8 cellular contexts compared by ENCODE assay signal in the genomic region with DNA sequence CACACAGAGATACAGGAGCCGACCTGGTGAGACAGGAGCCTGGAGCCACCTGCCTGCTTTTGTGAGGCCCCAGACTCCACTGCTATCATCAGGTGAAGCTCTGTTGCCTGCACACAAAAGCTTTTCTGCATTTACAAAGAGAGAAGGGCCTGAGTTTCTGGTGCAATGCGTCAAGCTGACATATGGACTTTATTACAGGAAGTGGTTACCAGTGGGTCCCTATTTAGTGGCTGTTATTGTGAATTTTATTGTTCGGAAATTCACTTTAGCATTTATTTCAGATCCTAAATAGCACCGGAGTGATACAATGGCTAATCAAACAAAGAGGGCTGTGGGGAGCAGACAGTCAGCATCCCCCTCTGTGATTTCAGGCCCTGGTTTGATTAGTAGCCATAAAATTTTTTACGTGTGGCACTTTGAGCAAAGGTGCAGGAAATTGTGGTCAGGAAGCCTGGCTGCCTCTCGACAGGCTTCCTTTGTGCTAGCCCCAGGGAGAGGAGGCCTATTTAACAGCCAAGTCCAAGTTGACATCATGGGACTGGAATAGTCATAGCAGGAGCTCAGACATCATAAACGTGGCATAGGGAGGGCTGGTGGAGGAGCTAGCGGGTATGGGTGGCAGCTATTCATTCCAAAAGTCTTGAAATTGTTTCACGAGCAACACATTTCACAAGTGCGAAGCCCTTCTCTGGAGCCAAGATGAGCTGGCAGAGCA. TPM values are rescaled to one million over a fixed set of nuclear protein-coding genes. Genes with fewer than 3 reads are reported as not detected.
DNase-seq lines count a peak whose midpoint lies in the region; ATAC-seq and TF ChIP-seq lines count a peak whose summit lies in the region.

No MANE protein-coding gene starts in this region.

- H3K27ac ChIP-seq in HEK293 (ENCODE audit: extremely low read depth, low read depth, low read length) (peak overlapping the region; percentile 73), left ventricle myocardium inferior (replicated peaks) (peak overlapping the region; percentile 63), vagina (no peak overlapping the region)

- H3K4me3 Mint-ChIP-seq in stimulated activated effector memory CD8-positive, alpha-beta T cell treated with anti-CD3 and anti-CD28 coated beads, Interleukin-12 subunit alpha, Interleukin-12 subunit beta, amount 100 ng/mL, for 72 hours, result peak overlapping the region; percentile 51

- H3K27me3 ChIP-seq in left ventricle myocardium inferior (ENCODE audit: low read depth) (no peaks in the 10 kb centered on the region), vagina (no peaks in the 10 kb centered on the region)

- no peak for TF ChIP-seq POLR2A in GM18505 (IDR thresholded peaks at IDR 0.05; ENCODE audit: borderline replicate concordance, extremely low read depth, insufficient read depth, insufficient read length)
- TF ChIP-seq POLR2A in vagina (IDR thresholded peaks at IDR 0.05), result no peak

- CTCF ChIA-PET in HEK293 (lab: Yijun Ruan, JAX), result interaction anchor here (0.6 to 1.7 kb wide), 8 partner anchors 9 to 1873 kb away, joined by 3 to 5 read pairs (median 4); partner anchors contain the start of gene TGFBI

- H3K36me3 Mint-ChIP-seq in stimulated activated effector memory CD8-positive, alpha-beta T cell treated with anti-CD3 and anti-CD28 coated beads, Interleukin-12 subunit alpha, Interleukin-12 subunit beta, amount 100 ng/mL, for 72 hours, result no peaks in the 10 kb centered on the region

- DNase-seq in NCI-H187 treated with DMSO at 0.1 percent for 48 hours (lab: John Stamatoyannopoulos, UW), result peak; percentile 31
- DNase-seq in activated CD4-positive, alpha-beta T cell treated with anti-CD3 and anti-CD28 coated beads, Interleukin-2, amount 50 U/mL, for 24 hours (ENCODE audit: low read depth in 1 of 2, low spot score in 1 of 2), result peak; percentile 2 to 10
- no peak for DNase-seq in left ventricle myocardium inferior
- peak; percentile 30 to 82 for DNase-seq in stimulated activated effector memory CD8-positive, alpha-beta T cell treated with anti-CD3 and anti-CD28 coated beads, Interleukin-12 subunit alpha, Interleukin-12 subunit beta, amount 100 ng/mL, for 72 hours (ENCODE audit: low spot score in 2 of 2)
- no peak for DNase-seq in vagina (ENCODE audit: extremely low spot score in 2 of 2)
- no peak for DNase-seq in ACHN

- H3K4me3 ChIP-seq in HEK293 (ENCODE audit: low read depth, low read length) (no peak overlapping the region), left ventricle myocardium inferior (no peak overlapping the region), vagina (no peak overlapping the region)

- TF ChIP-seq CTCF in HEK293 (tag by site-specific recombination; IDR thresholded peaks at IDR 0.05) (no peak), left ventricle myocardium inferior (IDR thresholded peaks at IDR 0.05; ENCODE audit: borderline replicate concordance) (no peak), vagina (IDR thresholded peaks at IDR 0.05) (no peak)

- H3K9me3 ChIP-seq in HEK293 (ENCODE audit: control insufficient read depth, insufficient read depth, low read depth, low read length) (no peaks in the 10 kb centered on the region), left ventricle myocardium inferior (replicated peaks) (peaks cover 6% of the 10 kb centered on the region), vagina (no peaks in the 10 kb centered on the region)

- ATAC-seq in GM18505 (IDR thresholded peaks at IDR 0.05; ENCODE audit: unreplicated experiment), result peak; percentile 70
- peak; percentile 98 for ATAC-seq in stimulated activated effector memory CD8-positive, alpha-beta T cell treated with anti-CD3 and anti-CD28 coated beads, Interleukin-12 subunit alpha, Interleukin-12 subunit beta, amount 100 ng/mL, for 72 hours

- intact Hi-C loops in left ventricle myocardium inferior (cut with micrococcal nuclease) (loop anchor here (10.0 kb wide), 1 partner anchor 48 kb away; no protein-coding TSS in a partner anchor), vagina (cut with DNase I) (no loop called here)

- peaks cover 50% of the 10 kb centered on the region for H3K4me1 Mint-ChIP-seq in stimulated activated effector memory CD8-positive, alpha-beta T cell treated with anti-CD3 and anti-CD28 coated beads, Interleukin-12 subunit alpha, Interleukin-12 subunit beta, amount 100 ng/mL, for 72 hours

- POLR2A ChIA-PET in HEK293 (lab: Yijun Ruan, JAX), result interaction anchor here (0.8 to 1.0 kb wide), 2 partner anchors 20 to 21 kb away, joined by 3 to 6 read pairs; no protein-coding TSS in a partner anchor

- H3K4me1 ChIP-seq in HEK293 (ENCODE audit: control insufficient read depth, insufficient read depth, low read length) (peaks cover 18% of the 10 kb centered on the region), left ventricle myocardium inferior (peaks cover 73% of the 10 kb centered on the region), vagina (peaks cover 28% of the 10 kb centered on the region)

- peak overlapping the region; percentile 92 for H3K27ac Mint-ChIP-seq in stimulated activated effector memory CD8-positive, alpha-beta T cell treated with anti-CD3 and anti-CD28 coated beads, Interleukin-12 subunit alpha, Interleukin-12 subunit beta, amount 100 ng/mL, for 72 hours

- in situ Hi-C loops in ACHN (cut with HindIII; ENCODE audit: low pct_ligation_motif_present, low pct_unique_long_range_greater_than_20kb, low sequenced_read_pairs), result no loop called here

- H3K9me3 Mint-ChIP-seq in stimulated activated effector memory CD8-positive, alpha-beta T cell treated with anti-CD3 and anti-CD28 coated beads, Interleukin-12 subunit alpha, Interleukin-12 subunit beta, amount 100 ng/mL, for 72 hours, result peaks cover 2% of the 10 kb centered on the region

- H3K36me3 ChIP-seq in HEK293 (ENCODE audit: control insufficient read depth in 2 of 2, insufficient read depth in 1 of 2, low read length in 2 of 2) (no peaks in the 10 kb centered on the region), left ventricle myocardium inferior (peaks cover 15% of the 10 kb centered on the region), vagina (no peaks in the 10 kb centered on the region)

TF ChIP-seq in HEK293, 187 proteins besides CTCF, POLR2A, EP300 and RAD21 (continues in another document):
- TF ChIP-seq ZNF624 (tag by site-specific recombination; IDR thresholded peaks at IDR 0.05), result no peak
- TF ChIP-seq ZNF776 (tag by site-specific recombination; IDR thresholded peaks at IDR 0.05; ENCODE audit: borderline replicate concordance), result no peak
- TF ChIP-seq HOXD13 (CRISPR knock-in tag; IDR thresholded peaks at IDR 0.05; ENCODE audit: borderline replicate concordance), result peak; percentile 90; the same call in 1 of the 2 replicates
- TF ChIP-seq, protein P1, sequence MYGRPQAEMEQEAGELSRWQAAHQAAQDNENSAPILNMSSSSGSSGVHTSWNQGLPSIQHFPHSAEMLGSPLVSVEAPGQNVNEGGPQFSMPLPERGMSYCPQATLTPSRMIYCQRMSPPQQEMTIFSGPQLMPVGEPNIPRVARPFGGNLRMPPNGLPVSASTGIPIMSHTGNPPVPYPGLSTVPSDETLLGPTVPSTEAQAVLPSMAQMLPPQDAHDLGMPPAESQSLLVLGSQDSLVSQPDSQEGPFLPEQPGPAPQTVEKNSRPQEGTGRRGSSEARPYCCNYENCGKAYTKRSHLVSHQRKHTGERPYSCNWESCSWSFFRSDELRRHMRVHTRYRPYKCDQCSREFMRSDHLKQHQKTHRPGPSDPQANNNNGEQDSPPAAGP (tag by site-specific recombination; IDR thresholded peaks at IDR 0.05), result no peak
- TF ChIP-seq MZF1 (tag by site-specific recombination; IDR thresholded peaks at IDR 0.05; ENCODE audit: borderline replicate concordance), result peak; percentile 96
- TF ChIP-seq ZNF175 (tag by site-specific recombination; IDR thresholded peaks at IDR 0.05), result no peak
- peak; percentile 78 for TF ChIP-seq SCRT2 (tag by site-specific recombination; IDR thresholded peaks at IDR 0.05)
- TF ChIP-seq ZNF600 (tag by site-specific recombination; IDR thresholded peaks at IDR 0.05), result 0 out of 2 replicates have a peak, but pooled peaks have one; percentile 14
- TF ChIP-seq ZNF433 (tag by site-specific recombination; IDR thresholded peaks at IDR 0.05; ENCODE audit: low read depth), result no peak
- peak; percentile 94 for TF ChIP-seq ZNF10 (tag by site-specific recombination; IDR thresholded peaks at IDR 0.05)
- TF ChIP-seq ZNF16 (tag by site-specific recombination; IDR thresholded peaks at IDR 0.05; ENCODE audit: low read depth), result no peak
- peak; percentile 79 for TF ChIP-seq SCRT1 (tag by site-specific recombination; IDR thresholded peaks at IDR 0.05; ENCODE audit: borderline replicate concordance)
- peak; percentile 84 for TF ChIP-seq ZNF561 (tag by site-specific recombination; IDR thresholded peaks at IDR 0.05; ENCODE audit: borderline replicate concordance)
- TF ChIP-seq, protein P2, sequence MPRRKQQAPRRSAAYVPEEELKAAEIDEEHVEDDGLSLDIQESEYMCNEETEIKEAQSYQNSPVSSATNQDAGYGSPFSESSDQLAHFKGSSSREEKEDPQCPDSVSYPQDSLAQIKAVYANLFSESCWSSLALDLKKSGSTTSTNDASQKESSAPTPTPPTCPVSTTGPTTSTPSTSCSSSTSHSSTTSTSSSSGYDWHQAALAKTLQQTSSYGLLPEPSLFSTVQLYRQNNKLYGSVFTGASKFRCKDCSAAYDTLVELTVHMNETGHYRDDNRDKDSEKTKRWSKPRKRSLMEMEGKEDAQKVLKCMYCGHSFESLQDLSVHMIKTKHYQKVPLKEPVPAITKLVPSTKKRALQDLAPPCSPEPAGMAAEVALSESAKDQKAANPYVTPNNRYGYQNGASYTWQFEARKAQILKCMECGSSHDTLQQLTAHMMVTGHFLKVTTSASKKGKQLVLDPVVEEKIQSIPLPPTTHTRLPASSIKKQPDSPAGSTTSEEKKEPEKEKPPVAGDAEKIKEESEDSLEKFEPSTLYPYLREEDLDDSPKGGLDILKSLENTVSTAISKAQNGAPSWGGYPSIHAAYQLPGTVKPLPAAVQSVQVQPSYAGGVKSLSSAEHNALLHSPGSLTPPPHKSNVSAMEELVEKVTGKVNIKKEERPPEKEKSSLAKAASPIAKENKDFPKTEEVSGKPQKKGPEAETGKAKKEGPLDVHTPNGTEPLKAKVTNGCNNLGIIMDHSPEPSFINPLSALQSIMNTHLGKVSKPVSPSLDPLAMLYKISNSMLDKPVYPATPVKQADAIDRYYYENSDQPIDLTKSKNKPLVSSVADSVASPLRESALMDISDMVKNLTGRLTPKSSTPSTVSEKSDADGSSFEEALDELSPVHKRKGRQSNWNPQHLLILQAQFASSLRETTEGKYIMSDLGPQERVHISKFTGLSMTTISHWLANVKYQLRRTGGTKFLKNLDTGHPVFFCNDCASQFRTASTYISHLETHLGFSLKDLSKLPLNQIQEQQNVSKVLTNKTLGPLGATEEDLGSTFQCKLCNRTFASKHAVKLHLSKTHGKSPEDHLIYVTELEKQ (tag by site-specific recombination; IDR thresholded peaks at IDR 0.05; ENCODE audit: borderline replicate concordance), result peak; percentile 25; the same call in 1 of the 2 replicates
- no peak for TF ChIP-seq ZNF366 (tag by site-specific recombination; conservative IDR thresholded peaks at IDR 0.05)
- TF ChIP-seq RBAK (tag by site-specific recombination; IDR thresholded peaks at IDR 0.05), result no peak
- TF ChIP-seq ZNF223 (tag by site-specific recombination; IDR thresholded peaks at IDR 0.05), result 0 out of 2 replicates have a peak, but pooled peaks have one; percentile 41

RNA-seq across cellular contexts. Expression of gene TGFBI, which starts 8.4 kb away (rescaled TPM):
- total RNA-seq in left ventricle myocardium inferior, result 43.4 TPM
- total RNA-seq in vagina, result 43.2 TPM

Comparison
In these comparisons a context has a peak if more than half of its experiments do, and no peak if none do; other contexts are left out.
1. DNase-seq: peak in NCI-H187 treated with DMSO at 0.1 percent for 48 hours (single experiment), activated CD4-positive, alpha-beta T cell treated with anti-CD3 and anti-CD28 coated beads, Interleukin-2, amount 50 U/mL, for 24 hours (2 of 2) and stimulated activated effector memory CD8-positive, alpha-beta T cell treated with anti-CD3 and anti-CD28 coated beads, Interleukin-12 subunit alpha, Interleukin-12 subunit beta, amount 100 ng/mL, for 72 hours (2 of 2); none in left ventricle myocardium inferior (single experiment), vagina (0 of 2) and ACHN (single experiment).